In the genomic region with DNA sequence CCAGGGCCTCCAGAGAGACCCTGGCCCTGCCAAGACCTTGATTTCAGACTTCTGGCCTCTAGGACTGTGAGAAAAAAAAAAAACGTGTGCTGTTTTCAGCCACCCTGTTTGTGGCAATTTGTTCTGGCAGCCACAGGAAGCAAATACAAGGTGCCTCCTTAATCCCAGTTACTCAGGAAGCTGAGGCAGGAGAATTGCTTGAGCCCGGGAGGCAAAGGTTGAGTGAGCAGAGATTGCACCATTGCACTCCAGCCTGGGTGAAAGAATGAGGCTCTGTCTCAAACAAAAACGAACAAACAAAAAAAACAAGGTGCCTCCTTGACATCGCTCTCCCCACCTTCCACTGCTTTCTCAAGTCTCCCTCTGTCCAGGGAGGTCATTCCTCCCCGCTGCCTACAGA, we compare ENCODE assay signal across 15 cellular contexts.
"Had no signal": no experiment of that assay in that cellular context is flagged by ENCODE, and none has a peak within 500 bp of the region (broad histone marks: within the 10 kb centered on the region; RNA-seq: fewer than 3 reads in every experiment).

No MANE protein-coding gene starts in this region.

- H3K4me3 ChIP-seq: lower lobe of right lung had no signal

- H3K4me1 ChIP-seq: foreskin keratinocyte, lower lobe of right lung had no signal

- H3K9me3 ChIP-seq: lower lobe of right lung, neutrophil had no signal

- DNase-seq: activated CD4-positive, alpha-beta memory T cell treated with anti-CD3 and anti-CD28 coated beads, Interleukin-2, amount 10 ng/mL, durations not matched to agents 7 days and 5 days; activated CD4-positive, alpha-beta T cell treated with anti-CD3 and anti-CD28 coated beads for 36 hours; activated naive CD4-positive, alpha-beta T cell treated with anti-CD3 and anti-CD28 coated beads, Interleukin-2, amount 50 U/mL, for 16 hours; activated T-cell treated with anti-CD3 and anti-CD28 coated beads, Interleukin-2, amount 50 U/mL, for 24 hours; left colon; lower lobe of right lung; midbrain; retina; stimulated activated CD4-positive, alpha-beta T cell treated with anti-CD3 and anti-CD28 coated beads, Interleukin-4, amount 100 ng/mL, for 24 hours; stimulated activated naive CD4-positive, alpha-beta T cell; T-helper 17 cell; trophoblast cell; WERI-Rb-1 had no signal

- H3K27me3 ChIP-seq: foreskin keratinocyte had no signal

- H3K27ac ChIP-seq: foreskin keratinocyte, lower lobe of right lung, neutrophil, WERI-Rb-1 had no signal

- H3K36me3 ChIP-seq: lower lobe of right lung, neutrophil, WERI-Rb-1 had no signal
